Comparison of ENCODE assay signal across 8 cellular contexts in the genomic region with DNA sequence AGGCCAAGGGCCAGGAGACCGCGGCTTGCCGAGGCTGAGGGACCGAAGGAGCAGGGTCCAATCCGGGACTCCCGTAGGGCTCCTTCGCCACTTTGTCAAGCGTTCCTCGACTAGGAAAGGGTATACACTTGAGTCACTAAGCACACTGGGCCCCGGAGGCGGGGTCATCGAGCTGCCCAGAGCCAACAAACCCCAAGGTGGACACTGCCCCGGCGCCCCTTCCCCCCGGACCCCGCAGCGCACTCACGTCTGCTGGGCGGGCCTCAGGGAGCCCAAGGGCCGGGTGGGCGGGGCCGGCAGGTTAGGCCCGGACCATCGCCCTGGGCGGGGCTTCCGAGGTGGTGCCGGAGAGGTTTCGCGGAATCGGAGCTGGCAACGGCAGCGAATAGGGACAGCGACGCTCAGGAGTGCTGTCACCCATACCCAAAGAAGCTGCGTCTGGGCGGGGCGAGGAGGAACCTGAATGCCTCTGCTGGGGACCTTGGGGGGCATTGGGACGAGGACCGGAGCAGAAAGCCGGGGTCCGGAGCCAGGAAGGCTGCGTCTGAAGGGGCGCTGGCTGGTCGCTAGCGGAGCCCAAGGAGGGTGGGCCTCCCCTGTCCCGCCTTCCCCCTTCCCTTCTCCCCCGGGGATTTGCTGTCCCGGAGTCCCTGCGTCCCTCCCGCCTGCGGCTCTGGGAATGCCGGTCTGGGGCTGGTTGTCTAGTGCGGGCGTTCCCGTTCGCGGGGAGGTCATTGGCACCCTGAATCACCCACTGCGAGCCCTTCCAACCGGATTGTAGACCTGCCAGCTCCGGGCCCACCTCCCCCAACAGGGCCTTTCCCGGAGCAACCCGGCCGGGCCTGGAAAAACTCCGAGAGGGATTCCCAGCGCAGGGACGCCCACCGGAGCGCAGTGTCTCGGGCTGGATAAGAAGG.
DNase-seq lines count a peak whose midpoint lies in the region; ATAC-seq lines count a peak whose summit lies in the region.

No MANE protein-coding gene starts in this region.

- DNase-seq in AG08396 (ENCODE audit: low spot score) (peak; percentile 61), HPDE6-E6E7 (ENCODE audit: extremely low spot score) (peak; percentile 80), lung microvascular endothelial cell (ENCODE audit: low read depth in 2 of 2) (peak; percentile 51 to 57)
- peak; percentile 59 for DNase-seq in activated CD4-positive, alpha-beta T cell treated with anti-CD3 and anti-CD28 coated beads for 1 hour
- DNase-seq in stimulated activated CD8-positive, alpha-beta memory T cell treated with anti-CD3 and anti-CD28 coated beads, Interleukin-2, amount 100 ng/mL, for 48 hours (ENCODE audit: low read depth in 2 of 2) = peak; percentile 60 to 73

- peak overlapping the region; percentile 60 for H3K27ac ChIP-seq in cingulate gyrus (ENCODE audit: low read depth, low read length)

- ATAC-seq in HG03354 (IDR thresholded peaks at IDR 0.05; ENCODE audit: poor library complexity, severe bottlenecking, unreplicated experiment) (no peak), GM21825 (IDR thresholded peaks at IDR 0.05; ENCODE audit: unreplicated experiment) (no peak)
